In genomic region chr5:83353774-83354173, GRCh38 we compare ENCODE assay signal across 16 cellular contexts.
A peak's percentile ranks its signal among the peaks of the same experiment; 100 is the strongest.
DNase-seq lines count a peak whose midpoint lies in the region; ATAC-seq, FAIRE-seq and TF ChIP-seq lines count a peak whose summit lies in the region.
"Had no signal": no experiment of that assay in that cellular context is flagged by ENCODE, and none has a peak within 500 bp of the region (broad histone marks: within the 10 kb centered on the region; RNA-seq: fewer than 3 reads in every experiment).

No MANE protein-coding gene starts in this region.

- no peak overlapping the region for H3K4me3 ChIP-seq in HUES48 (ENCODE audit: low read depth, low read length)
- H3K4me3 ChIP-seq in K562 = no peak overlapping the region
- peak overlapping the region; percentile 16 for H3K4me3 ChIP-seq in iPS-18a (ENCODE audit: low read length)
- H3K4me3 ChIP-seq in mucosa of descending colon = no peak overlapping the region

- H3K9ac ChIP-seq in HUES48 (ENCODE audit: low read depth, low read length) (no peak overlapping the region), K562 (ENCODE audit: insufficient read depth in 1 of 2, low read depth in 2 of 2, low read length in 2 of 2) (no peak overlapping the region), iPS-18a (ENCODE audit: low read length) (no peak overlapping the region)

- TF ChIP-seq CTCF in K562 (IDR thresholded peaks at IDR 0.05 in 2 of 3, conservative IDR thresholded peaks at IDR 0.05 in 1 of 3; ENCODE audit: insufficient read depth in 2 of 3, low read depth in 1 of 3, low read length in 3 of 3) = no peak
- no peak for TF ChIP-seq CTCF in mucosa of descending colon (IDR thresholded peaks at IDR 0.05)

- intact Hi-C loops in K562 (cut with micrococcal nuclease) (no loop called here), mucosa of descending colon (cut with DNase I, micrococcal nuclease) (no loop called here)

- no peak overlapping the region for H3K27ac Mint-ChIP-seq in stimulated activated naive B cell treated with anti-CD40 and anti-IgM and Interleukin-4, amounts not matched to agents 10 μg/mL and 1 μg/mL and 100 μg/mL, for 72 hours
- H3K27ac Mint-ChIP-seq: B cell; CD4-positive, alpha-beta T cell had no signal

- H3K4me3 Mint-ChIP-seq in stimulated activated naive B cell treated with anti-CD40 and anti-IgM and Interleukin-4, amounts not matched to agents 10 μg/mL and 1 μg/mL and 100 μg/mL, for 72 hours = no peak overlapping the region
- H3K4me3 Mint-ChIP-seq: B cell; CD4-positive, alpha-beta T cell had no signal

- no peak for TF ChIP-seq POLR2A in K562 (conservative IDR thresholded peaks at IDR 0.05)

- H3K9me3 ChIP-seq in HUES48 (ENCODE audit: control insufficient read depth, insufficient read depth, low read length) = peaks cover 20% of the 10 kb centered on the region
- H3K9me3 ChIP-seq in K562 (replicated peaks; ENCODE audit: control insufficient read depth, insufficient read depth, low read depth, low read length) = peaks cover 1% of the 10 kb centered on the region; the same call in 1 of the 2 replicates
- peaks cover 21% of the 10 kb centered on the region for H3K9me3 ChIP-seq in iPS-18a (ENCODE audit: control insufficient read depth, low read depth, low read length)
- peaks cover 6% of the 10 kb centered on the region for H3K9me3 ChIP-seq in mucosa of descending colon

- FAIRE-seq in K562 (lab: Jason Lieb, UNC) = no peak
- FAIRE-seq: GM12891 had no signal

- CTCF ChIA-PET in K562 (lab: Yijun Ruan, JAX; ENCODE audit: low intra/inter-chr PET ratio) = no interaction called here

- H3K9me3 Mint-ChIP-seq in stimulated activated naive B cell treated with anti-CD40 and anti-IgM and Interleukin-4, amounts not matched to agents 10 μg/mL and 1 μg/mL and 100 μg/mL, for 72 hours = peaks cover 20 to 25% of the 10 kb centered on the region in 2 donors

- POLR2A ChIA-PET in K562 (lab: Yijun Ruan, JAX) = no interaction called here

- no peak for ATAC-seq in K562
- no peak for ATAC-seq in mucosa of descending colon
- ATAC-seq in stimulated activated naive B cell treated with anti-CD40 and anti-IgM and Interleukin-4, amounts not matched to agents 10 μg/mL and 1 μg/mL and 100 μg/mL, for 72 hours (replicated peaks) = no peak
- ATAC-seq in HG03457 (IDR thresholded peaks at IDR 0.05; ENCODE audit: unreplicated experiment) = no peak
- ATAC-seq: HCT116 had no signal

- in situ Hi-C loops in K562 (cut with MboI) = no loop called here

- TF ChIP-seq EP300 in K562 (IDR thresholded peaks at IDR 0.05; ENCODE audit: low read length) = no peak

- H3K9me1 ChIP-seq in K562 (ENCODE audit: control insufficient read depth, insufficient read depth, low read length) = no peaks in the 10 kb centered on the region

- peaks cover 2 to 12% of the 10 kb centered on the region in 2 donors for H3K4me1 Mint-ChIP-seq in stimulated activated naive B cell treated with anti-CD40 and anti-IgM and Interleukin-4, amounts not matched to agents 10 μg/mL and 1 μg/mL and 100 μg/mL, for 72 hours
- H3K4me1 Mint-ChIP-seq: B cell had no signal

- 0% methylated on average over 1 of the region's 1 CpG for WGBS in K562 (ENCODE audit: insufficient coverage, low coverage, missing lambda C conversion rate)

- no peak for TF ChIP-seq RAD21 in K562 (CRISPR knock-in tag; conservative IDR thresholded peaks at IDR 0.05 in 1 of 2, IDR thresholded peaks at IDR 0.05 in 1 of 2)

- H3K27me3 ChIP-seq in HUES48 (ENCODE audit: control insufficient read depth, insufficient read depth, low read length) (no peaks in the 10 kb centered on the region), K562 (ENCODE audit: control insufficient read depth in 2 of 2, insufficient read depth in 2 of 2, low read length in 2 of 2) (no peaks in the 10 kb centered on the region), iPS-18a (ENCODE audit: control insufficient read depth, insufficient read depth, low read length) (no peaks in the 10 kb centered on the region)

- no peak overlapping the region for H3K4me2 ChIP-seq in K562 (ENCODE audit: insufficient read depth, low read length)

- no peaks in the 10 kb centered on the region for H4K20me1 ChIP-seq in K562 (replicated peaks; ENCODE audit: control insufficient read depth, insufficient read depth, low read length)

- H3K27ac ChIP-seq in HUES48 (ENCODE audit: low read depth, low read length) = peak overlapping the region; percentile 95
- no peak overlapping the region for H3K27ac ChIP-seq in K562 (ENCODE audit: extremely low read depth, low read depth, low read length)
- H3K27ac ChIP-seq in iPS-18a (ENCODE audit: low read length) = peak overlapping the region; percentile 79

- H2AFZ ChIP-seq in K562 (ENCODE audit: low read depth, low read length) = no peak overlapping the region

- H3K27me3 Mint-ChIP-seq in stimulated activated naive B cell treated with anti-CD40 and anti-IgM and Interleukin-4, amounts not matched to agents 10 μg/mL and 1 μg/mL and 100 μg/mL, for 72 hours = no peaks in the 10 kb centered on the region
- H3K27me3 Mint-ChIP-seq: B cell; CD4-positive, alpha-beta T cell had no signal

- no TSS peak for BruUV-seq in K562 (replicated peaks; lab: Mats Ljungman, UMichigan)

- DNase-seq in K562 (ENCODE audit: extremely low read depth in 1 of 4, low spot score in 3 of 4) (no peak), mucosa of descending colon (no peak), NCI-H1105 treated with DMSO at 0.1 percent for 48 hours (lab: John Stamatoyannopoulos, UW) (no peak)
- no peak for DNase-seq in stimulated activated naive B cell treated with anti-CD40 and anti-IgM and Interleukin-4, amounts not matched to agents 10 μg/mL and 1 μg/mL and 100 μg/mL, for 72 hours
- DNase-seq: C1 segment of cervical spinal cord; Calu3; CD4-positive, alpha-beta T cell; DMS79 treated with DMSO at 0.1 percent for 48 hours; EL; KBM-7 had no signal

- H3K36me3 Mint-ChIP-seq in stimulated activated naive B cell treated with anti-CD40 and anti-IgM and Interleukin-4, amounts not matched to agents 10 μg/mL and 1 μg/mL and 100 μg/mL, for 72 hours = peaks cover 18 to 23% of the 10 kb centered on the region in 2 donors

- H3K36me3 ChIP-seq in HUES48 (ENCODE audit: control insufficient read depth, insufficient read depth, low read length) = no peaks in the 10 kb centered on the region
- no peaks in the 10 kb centered on the region for H3K36me3 ChIP-seq in K562 (ENCODE audit: control insufficient read depth, insufficient read depth, low read length)
- peaks cover 5% of the 10 kb centered on the region for H3K36me3 ChIP-seq in iPS-18a (ENCODE audit: control insufficient read depth, low read depth, low read length)
- no peaks in the 10 kb centered on the region for H3K36me3 ChIP-seq in mucosa of descending colon (ENCODE audit: low read depth)

- H3K79me2 ChIP-seq in K562 (ENCODE audit: control insufficient read depth, insufficient read depth, low read length) = no peaks in the 10 kb centered on the region

- H3K4me1 ChIP-seq in HUES48 (ENCODE audit: control insufficient read depth, insufficient read depth, low read length) (peaks cover 46% of the 10 kb centered on the region), K562 (replicated peaks in 1 of 2; ENCODE audit: control insufficient read depth in 2 of 2, insufficient read depth in 2 of 2, low read length in 2 of 2) (peaks cover 0 to 4% of the 10 kb centered on the region in 2 experiments; a peak in 1 of 5 replicates), iPS-18a (ENCODE audit: control insufficient read depth, low read depth, low read length) (peaks cover 46% of the 10 kb centered on the region), mucosa of descending colon (ENCODE audit: low read depth) (no peaks in the 10 kb centered on the region)

TF ChIP-seq in K562, 482 proteins besides CTCF, POLR2A, EP300 and RAD21 (continues in another document):
- TF ChIP-seq NFE2L1 (tag; IDR thresholded peaks at IDR 0.05; ENCODE audit: borderline replicate concordance, low read depth) (no peak), ZNF717 (CRISPR knock-in tag; IDR thresholded peaks at IDR 0.05) (no peak), ESRRA (IDR thresholded peaks at IDR 0.05; ENCODE audit: borderline replicate concordance, low read depth) (no peak), KLF16 (IDR thresholded peaks at IDR 0.05) (0 out of 2 replicates have a peak, but pooled peaks have one; percentile 14), TRIM24 (IDR thresholded peaks at IDR 0.05) (0 out of 4 replicates have a peak, but pooled peaks of 1 of the 2 experiments have one; percentile 26), ARID1B (IDR thresholded peaks at IDR 0.05) (peak; percentile 79), FUS (optimal IDR thresholded peaks at IDR 0.05; ENCODE audit: low read depth, low read length) (no peak), U2AF2 (optimal IDR thresholded peaks at IDR 0.05; ENCODE audit: low read depth, low read length) (no peak), SMARCE1 (IDR thresholded peaks at IDR 0.05) (peak; percentile 30; the same call in 1 of the 2 replicates), CBFA2T3 (IDR thresholded peaks at IDR 0.05) (peak; percentile 71), SOX6 (IDR thresholded peaks at IDR 0.05) (0 out of 2 replicates have a peak, but pooled peaks have one; percentile 40), TFE3 (CRISPR knock-in tag; IDR thresholded peaks at IDR 0.05) (no peak), MEIS2 (IDR thresholded peaks at IDR 0.05; ENCODE audit: partially characterized antibody) (peak; percentile 6), HMBOX1 (IDR thresholded peaks at IDR 0.05) (peak; percentile 79), CBFA2T2 (conservative IDR thresholded peaks at IDR 0.05) (peak; percentile 52; the same call in 1 of the 2 replicates), SMARCA4 (IDR thresholded peaks at IDR 0.05) (peak; percentile 57; the same call in 1 of the 2 replicates)
